ENCODE assay signal across 1 cellular context in the genomic region with DNA sequence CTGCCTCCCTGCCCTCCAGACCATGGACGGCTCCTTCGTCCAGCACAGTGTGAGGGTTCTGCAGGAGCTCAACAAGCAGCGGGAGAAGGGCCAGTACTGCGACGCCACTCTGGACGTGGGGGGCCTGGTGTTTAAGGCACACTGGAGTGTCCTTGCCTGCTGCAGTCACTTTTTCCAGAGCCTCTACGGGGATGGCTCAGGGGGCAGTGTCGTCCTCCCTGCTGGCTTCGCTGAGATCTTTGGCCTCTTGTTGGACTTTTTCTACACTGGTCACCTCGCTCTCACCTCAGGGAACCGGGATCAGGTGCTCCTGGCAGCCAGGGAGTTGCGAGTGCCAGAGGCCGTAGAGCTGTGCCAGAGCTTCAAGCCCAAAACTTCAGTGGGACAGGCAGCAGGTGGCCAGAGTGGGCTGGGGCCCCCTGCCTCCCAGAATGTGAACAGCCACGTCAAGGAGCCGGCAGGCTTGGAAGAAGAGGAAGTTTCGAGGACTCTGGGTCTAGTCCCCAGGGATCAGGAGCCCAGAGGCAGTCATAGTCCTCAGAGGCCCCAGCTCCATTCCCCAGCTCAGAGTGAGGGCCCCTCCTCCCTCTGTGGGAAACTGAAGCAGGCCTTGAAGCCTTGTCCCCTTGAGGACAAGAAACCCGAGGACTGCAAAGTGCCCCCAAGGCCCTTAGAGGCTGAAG.
TF ChIP-seq lines count a peak whose summit lies in the region.

No MANE protein-coding gene starts in this region.

TF ChIP-seq in HCT116, 20 proteins besides CTCF, POLR2A, EP300 and RAD21 (continued from another document):
- TF ChIP-seq, protein P1, sequence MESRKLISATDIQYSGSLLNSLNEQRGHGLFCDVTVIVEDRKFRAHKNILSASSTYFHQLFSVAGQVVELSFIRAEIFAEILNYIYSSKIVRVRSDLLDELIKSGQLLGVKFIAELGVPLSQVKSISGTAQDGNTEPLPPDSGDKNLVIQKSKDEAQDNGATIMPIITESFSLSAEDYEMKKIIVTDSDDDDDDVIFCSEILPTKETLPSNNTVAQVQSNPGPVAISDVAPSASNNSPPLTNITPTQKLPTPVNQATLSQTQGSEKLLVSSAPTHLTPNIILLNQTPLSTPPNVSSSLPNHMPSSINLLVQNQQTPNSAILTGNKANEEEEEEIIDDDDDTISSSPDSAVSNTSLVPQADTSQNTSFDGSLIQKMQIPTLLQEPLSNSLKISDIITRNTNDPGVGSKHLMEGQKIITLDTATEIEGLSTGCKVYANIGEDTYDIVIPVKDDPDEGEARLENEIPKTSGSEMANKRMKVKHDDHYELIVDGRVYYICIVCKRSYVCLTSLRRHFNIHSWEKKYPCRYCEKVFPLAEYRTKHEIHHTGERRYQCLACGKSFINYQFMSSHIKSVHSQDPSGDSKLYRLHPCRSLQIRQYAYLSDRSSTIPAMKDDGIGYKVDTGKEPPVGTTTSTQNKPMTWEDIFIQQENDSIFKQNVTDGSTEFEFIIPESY (IDR thresholded peaks at IDR 0.05; ENCODE audit: extremely low read depth, insufficient replicate concordance, low read length), result no peak
- TF ChIP-seq EZH2phosphoT487 (IDR thresholded peaks at IDR 0.05; ENCODE audit: borderline replicate concordance) (no peak), SP1 (IDR thresholded peaks at IDR 0.05; ENCODE audit: low read depth) (no peak), SRF (IDR thresholded peaks at IDR 0.05; ENCODE audit: low read depth) (no peak), YY1 (IDR thresholded peaks at IDR 0.05; ENCODE audit: extremely low read depth, insufficient replicate concordance, low read depth, low read length) (no peak), EZH2 (IDR thresholded peaks at IDR 0.05) (no peak)
- TF ChIP-seq, protein P2, sequence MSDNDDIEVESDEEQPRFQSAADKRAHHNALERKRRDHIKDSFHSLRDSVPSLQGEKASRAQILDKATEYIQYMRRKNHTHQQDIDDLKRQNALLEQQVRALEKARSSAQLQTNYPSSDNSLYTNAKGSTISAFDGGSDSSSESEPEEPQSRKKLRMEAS (IDR thresholded peaks at IDR 0.05), result no peak
